27 cellular contexts compared by ENCODE assay signal in the genomic region with DNA sequence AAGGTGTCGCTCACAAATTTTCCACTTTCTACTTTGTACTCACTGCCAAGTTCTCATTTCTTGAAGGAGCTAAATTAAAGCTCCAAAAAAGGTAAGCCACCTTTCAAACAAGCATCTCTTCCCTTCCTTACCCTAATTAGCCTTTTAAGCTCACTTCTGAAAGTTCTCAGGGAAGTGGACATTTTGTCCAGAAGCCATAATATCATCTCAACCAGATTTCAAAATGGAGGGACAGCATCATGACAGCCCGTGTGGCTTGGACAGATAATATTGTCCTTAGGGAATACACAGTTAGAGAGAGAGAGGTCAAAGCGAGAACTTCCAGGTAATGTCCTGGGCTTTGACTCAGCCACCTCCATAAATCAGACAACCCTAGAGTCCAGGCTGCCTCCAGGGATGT.
"Had no signal": no experiment of that assay in that cellular context is flagged by ENCODE, and none has a peak within 500 bp of the region (broad histone marks: within the 10 kb centered on the region; RNA-seq: fewer than 3 reads in every experiment).

No MANE protein-coding gene starts in this region.

- H3K27me3 ChIP-seq: stomach, suprapubic skin, testis, thyroid gland, tibial artery, tibial nerve, transverse colon, upper lobe of left lung, upper lobe of right lung, uterus, vagina had no signal

- DNase-seq: stimulated activated CD4-positive, alpha-beta T cell treated with anti-CD3 and anti-CD28 coated beads, Interleukin-2, amount 100 ng/mL, for 48 hours; stimulated activated CD4-positive, alpha-beta T cell treated with anti-CD3 and anti-CD28 coated beads, Interleukin-4, amount 100 ng/mL, for 1 hour; stimulated activated CD4-positive, alpha-beta T cell treated with anti-CD3 and anti-CD28 coated beads, Interleukin-4, amount 100 ng/mL, for 24 hours; stimulated activated CD4-positive, alpha-beta T cell treated with anti-CD3 and anti-CD28 coated beads, Interleukin-4, amount 100 ng/mL, for 4 hours; stimulated activated CD8-positive, alpha-beta memory T cell treated with anti-CD3 and anti-CD28 coated beads, Interleukin-4, amount 100 ng/mL, for 48 hours; stimulated activated naive B cell treated with anti-CD40 and anti-IgM and Interleukin-4, amounts not matched to agents 10 μg/mL and 1 μg/mL and 100 μg/mL, for 72 hours; stimulated activated naive CD4-positive, alpha-beta T cell; stimulated activated naive CD4-positive, alpha-beta T cell treated with Interleukin-2 at 50 U/mL for 16 hours; stimulated activated naive CD8-positive, alpha-beta T cell treated with anti-CD3 and anti-CD28 coated beads, Interleukin-15, amount 100 ng/mL, for 72 hours; stimulated activated naive CD8-positive, alpha-beta T cell treated with anti-CD3 and anti-CD28 coated beads, Interleukin-15, Interleukin-2, amounts not matched to agents 100 U/mL and 50 U/mL, for 24 hours; stomach; substantia nigra; testis; thyroid gland; tibial artery; transverse colon; trophoblast cell; upper lobe of left lung; upper lobe of right lung; uterus had no signal

- H3K27ac ChIP-seq: stomach, suprapubic skin, testis, thoracic aorta, thyroid gland, tibial artery, tibial nerve, transverse colon, upper lobe of left lung, upper lobe of right lung, uterus, vagina had no signal

- FAIRE-seq: urothelium cell line had no signal

- H3K4me1 ChIP-seq: stomach, suprapubic skin, testis, tibial artery, tibial nerve, transverse colon, upper lobe of left lung, upper lobe of right lung, uterus, vagina had no signal

- ATAC-seq: stimulated activated effector memory CD8-positive, alpha-beta T cell treated with anti-CD3 and anti-CD28 coated beads, Interleukin-12 subunit alpha, Interleukin-12 subunit beta, amount 100 ng/mL, for 72 hours; stimulated activated memory B cell treated with anti-CD40 and anti-IgM and Interleukin-4, amounts not matched to agents 10 μg/mL and 1 μg/mL and 100 μg/mL, for 72 hours; stimulated activated naive B cell treated with anti-CD40 and anti-IgM and Interleukin-4, amounts not matched to agents 10 μg/mL and 1 μg/mL and 100 μg/mL, for 72 hours; stimulated activated naive CD8-positive, alpha-beta T cell treated with anti-CD3 and anti-CD28 coated beads, Interleukin-15, amount 100 ng/mL, for 72 hours; stimulated activated naive CD8-positive, alpha-beta T cell treated with anti-CD3 and anti-CD28 coated beads, Interleukin-15, Interleukin-2, amounts not matched to agents 100 U/mL and 50 U/mL, for 24 hours; upper lobe of right lung had no signal

- H3K36me3 ChIP-seq: stomach, suprapubic skin, thoracic aorta, thyroid gland, tibial artery, tibial nerve, transverse colon, upper lobe of left lung, upper lobe of right lung, uterus, vagina had no signal

- H3K4me3 ChIP-seq: stomach, suprapubic skin, testis, thoracic aorta, thyroid gland, tibial artery, tibial nerve, transverse colon, upper lobe of left lung, upper lobe of right lung, uterus, vagina had no signal

- H3K9me3 ChIP-seq: stomach, suprapubic skin, testis, thoracic aorta, thyroid gland, tibial artery, tibial nerve, transverse colon, upper lobe of left lung, upper lobe of right lung, uterus, vagina had no signal
